1 cellular context compared by ENCODE assay signal in genomic region chr11:27388001-27388400, GRCh38.
TF ChIP-seq lines count a peak whose summit lies in the region.

No MANE protein-coding gene starts in this region.

TF ChIP-seq in K562, 482 proteins besides CTCF, POLR2A, EP300 and RAD21 (continued from another document and continues in another):
- TF ChIP-seq DLX4 (CRISPR knock-in tag; IDR thresholded peaks at IDR 0.05) (no peak), LEF1 (IDR thresholded peaks at IDR 0.05) (no peak), ZNF644 (tag; IDR thresholded peaks at IDR 0.05; ENCODE audit: low read depth) (no peak), RBBP5 (IDR thresholded peaks at IDR 0.05; ENCODE audit: borderline replicate concordance, insufficient read depth, low read length, poor library complexity, severe bottlenecking) (no peak), ZKSCAN1 (IDR thresholded peaks at IDR 0.05; ENCODE audit: low read depth, low read length) (no peak), NCOA6 (IDR thresholded peaks at IDR 0.05) (no peak), TAL1 (IDR thresholded peaks at IDR 0.05) (peak; percentile 61), SMARCE1 (IDR thresholded peaks at IDR 0.05) (peak; percentile 66), CBX3 (IDR thresholded peaks at IDR 0.05; ENCODE audit: borderline replicate concordance in 1 of 2, low read length in 2 of 2) (peak in 1 of 2 experiments; percentile 49; a peak in 1 of 3 replicates), EGR1 (conservative IDR thresholded peaks at IDR 0.05) (peak; percentile 37; the same call in 1 of the 2 replicates), SIN3B (IDR thresholded peaks at IDR 0.05; ENCODE audit: low read depth) (no peak), TAF9B (IDR thresholded peaks at IDR 0.05; ENCODE audit: partially characterized antibody) (no peak), GATA2 (CRISPR knock-in tag; IDR thresholded peaks at IDR 0.05) (0 out of 2 replicates have a peak, but pooled peaks have one; percentile 21), ELF4 (CRISPR knock-in tag; IDR thresholded peaks at IDR 0.05) (no peak), CHD4 (IDR thresholded peaks at IDR 0.05; ENCODE audit: insufficient read depth, insufficient replicate concordance, low read depth, low read length, poor library complexity, severe bottlenecking) (no peak), BHLHE40 (IDR thresholded peaks at IDR 0.05; ENCODE audit: low read length) (0 out of 2 replicates have a peak, but pooled peaks have one; percentile 22), STAT5A (IDR thresholded peaks at IDR 0.05; ENCODE audit: borderline replicate concordance, low read length) (peak; percentile 31; the same call in 1 of the 2 replicates), E2F8 (IDR thresholded peaks at IDR 0.05; ENCODE audit: low read depth, partially characterized antibody) (no peak), MXI1 (IDR thresholded peaks at IDR 0.05; ENCODE audit: low read depth, low read length) (no peak), ZNF316 (IDR thresholded peaks at IDR 0.05) (0 out of 2 replicates have a peak, but pooled peaks have one; percentile 15), ARID1B (IDR thresholded peaks at IDR 0.05) (peak; percentile 83), PTTG1 (tag; IDR thresholded peaks at IDR 0.05; ENCODE audit: low read depth) (no peak), FOXP1 (CRISPR knock-in tag; IDR thresholded peaks at IDR 0.05) (no peak), MBD2 (IDR thresholded peaks at IDR 0.05; ENCODE audit: borderline replicate concordance, low read depth) (no peak; the same call in 1 of the 2 replicates), ZNF263 (CRISPR knock-in tag; IDR thresholded peaks at IDR 0.05; ENCODE audit: borderline replicate concordance) (no peak), HMBOX1 (IDR thresholded peaks at IDR 0.05) (peak; percentile 82), DPF2 (IDR thresholded peaks at IDR 0.05) (peak; percentile 84), HNRNPH1 (optimal IDR thresholded peaks at IDR 0.05; ENCODE audit: low read depth, low read length) (no peak), ZNF282 (CRISPR knock-in tag; IDR thresholded peaks at IDR 0.05) (no peak), NR0B1 (IDR thresholded peaks at IDR 0.05; ENCODE audit: partially characterized antibody) (no peak), SMARCA4 (IDR thresholded peaks at IDR 0.05) (peak; percentile 82), SMC3 (conservative IDR thresholded peaks at IDR 0.05; ENCODE audit: insufficient read depth, low read depth, low read length) (no peak), PHTF2 (CRISPR knock-in tag; IDR thresholded peaks at IDR 0.05) (no peak), ARHGAP35 (IDR thresholded peaks at IDR 0.05; ENCODE audit: partially characterized antibody) (no peak), ELF1 (tag; IDR thresholded peaks at IDR 0.05) (no peak), NKRF (IDR thresholded peaks at IDR 0.05; ENCODE audit: borderline replicate concordance) (no peak), DEAF1 (CRISPR knock-in tag; IDR thresholded peaks at IDR 0.05) (no peak), ZNF655 (CRISPR knock-in tag; IDR thresholded peaks at IDR 0.05) (no peak), FOXK1 (CRISPR knock-in tag; IDR thresholded peaks at IDR 0.05; ENCODE audit: borderline replicate concordance) (no peak), ZNF3 (CRISPR knock-in tag; IDR thresholded peaks at IDR 0.05) (no peak), SP1 (CRISPR knock-in tag; IDR thresholded peaks at IDR 0.05) (no peak), TEAD4 (IDR thresholded peaks at IDR 0.05; ENCODE audit: low read length) (peak; percentile 79), TEAD4 (CRISPR knock-in tag; IDR thresholded peaks at IDR 0.05; ENCODE audit: borderline replicate concordance) (no peak), CLOCK (CRISPR knock-in tag; IDR thresholded peaks at IDR 0.05; ENCODE audit: borderline replicate concordance) (no peak), ZBTB17 (CRISPR knock-in tag; IDR thresholded peaks at IDR 0.05) (no peak), NONO (IDR thresholded peaks at IDR 0.05; ENCODE audit: low read depth in 2 of 2, low read length in 1 of 2) (no peak), EP400 (IDR thresholded peaks at IDR 0.05) (no peak), JUN (IDR thresholded peaks at IDR 0.05; ENCODE audit: borderline replicate concordance, low read depth, low read length) (0 out of 2 replicates have a peak, but pooled peaks have one; percentile 15), JUN (CRISPR knock-in tag; IDR thresholded peaks at IDR 0.05; ENCODE audit: borderline replicate concordance) (no peak), HDAC3 (IDR thresholded peaks at IDR 0.05; ENCODE audit: borderline replicate concordance, partially characterized antibody) (no peak), ARID3A (IDR thresholded peaks at IDR 0.05; ENCODE audit: borderline replicate concordance, low read depth, low read length) (peak; percentile 80; the same call in 1 of the 2 replicates), SMARCB1 (IDR thresholded peaks at IDR 0.05; ENCODE audit: insufficient read length, low read depth) (no peak), KLF1 (tag; IDR thresholded peaks at IDR 0.05) (no peak), GABPB2 (CRISPR knock-in tag; conservative IDR thresholded peaks at IDR 0.05) (no peak), ELK3 (CRISPR knock-in tag; IDR thresholded peaks at IDR 0.05) (no peak)
